ENCODE assay signal across 8 cellular contexts in genomic region chr11:57647960-57648776, GRCh38. TPM values are rescaled to one million over a fixed set of nuclear protein-coding genes. Genes with fewer than 3 reads are reported as not detected.
A peak's percentile ranks its signal among the peaks of the same experiment; 100 is the strongest.
DNase-seq lines count a peak whose midpoint lies in the region; ATAC-seq, FAIRE-seq and TF ChIP-seq lines count a peak whose summit lies in the region.

No MANE protein-coding gene starts in this region.

- H3K79me2 ChIP-seq in Karpas-422 (ENCODE audit: low read length) = no peaks in the 10 kb centered on the region

- no peak overlapping the region for H3K9ac ChIP-seq in Karpas-422 (ENCODE audit: low read length)

- no peaks in the 10 kb centered on the region for H3K9me3 ChIP-seq in Karpas-422 (ENCODE audit: low read length)

- TF ChIP-seq CTCF in coronary artery (IDR thresholded peaks at IDR 0.05) = no peak

- H3K36me3 ChIP-seq in Karpas-422 (ENCODE audit: insufficient read depth, low read length) = no peaks in the 10 kb centered on the region

- no peak overlapping the region for H3K4me2 ChIP-seq in Karpas-422 (ENCODE audit: low read depth, low read length, poor library complexity, severe bottlenecking)

- H3K27ac ChIP-seq in coronary artery (no peak overlapping the region), Karpas-422 (ENCODE audit: low read length) (no peak overlapping the region)

- no peak overlapping the region for H2AFZ ChIP-seq in Karpas-422 (ENCODE audit: low read length)

- no peaks in the 10 kb centered on the region for H4K20me1 ChIP-seq in Karpas-422 (ENCODE audit: insufficient read depth, low read depth, low read length)

- ATAC-seq in HG03097 (IDR thresholded peaks at IDR 0.05; ENCODE audit: low FRiP score, unreplicated experiment) = no peak

- peak; percentile 24 for DNase-seq in NCI-H69 (lab: John Stamatoyannopoulos, UW)
- DNase-seq in coronary artery (ENCODE audit: low spot score) = no peak
- DNase-seq in occipital lobe (lab: John Stamatoyannopoulos, UW) = peak; percentile 51
- no peak for DNase-seq in Karpas-422
- DNase-seq in GDM1 (lab: John Stamatoyannopoulos, UW) = no peak
- DNase-seq in activated CD4-positive, CD25-positive, alpha-beta regulatory T cell treated with anti-CD3 and anti-CD28 coated beads, Interleukin-2, amount 50 U/mL, for 72 hours = no peak

- H3K9me2 ChIP-seq in Karpas-422 (replicated peaks; ENCODE audit: insufficient read depth, low read length) = no peaks in the 10 kb centered on the region

- peaks cover 8% of the 10 kb centered on the region for H3K4me1 ChIP-seq in Karpas-422 (ENCODE audit: low read length)

- H3K4me3 ChIP-seq in coronary artery (peak overlapping the region; percentile 53), Karpas-422 (ENCODE audit: low read length) (no peak overlapping the region)

- no peaks in the 10 kb centered on the region; the same call in 1 of the 2 replicates for H3K27me3 ChIP-seq in Karpas-422 (ENCODE audit: low read length)

- peak; percentile 76 for FAIRE-seq in G401.6 (lab: Jason Lieb, UNC)

RNA-seq across cellular contexts. Expression of gene YPEL4, which starts 1.5 kb away (rescaled TPM):
- total RNA-seq in occipital lobe = 3.6 TPM
- total RNA-seq in Karpas-422 (2014; rRNA removed; shearing (Covaris generic); ENCODE audit: low replicate concordance) = not detected in 2 replicates

RNA-seq across cellular contexts. Expression of gene CLP1, which starts 9.4 kb away (rescaled TPM):
- total RNA-seq in occipital lobe = 15.1 TPM
- 16.9 and 22.4 TPM in 2 replicates for total RNA-seq in Karpas-422 (2014; rRNA removed; shearing (Covaris generic); ENCODE audit: low replicate concordance)

RNA-seq across cellular contexts. Expression of gene ZDHHC5, which starts 19.7 kb away (rescaled TPM):
- 18.6 TPM for total RNA-seq in occipital lobe
- 38.6 and 41.2 TPM in 2 replicates for total RNA-seq in Karpas-422 (2014; rRNA removed; shearing (Covaris generic); ENCODE audit: low replicate concordance)

RNA-seq across cellular contexts. Expression of gene SERPING1, which starts 50.7 kb away (rescaled TPM):
- total RNA-seq in occipital lobe = 9.0 TPM
- total RNA-seq in Karpas-422 (2014; rRNA removed; shearing (Covaris generic); ENCODE audit: low replicate concordance) = not detected in 2 replicates

Comparison
In these comparisons a context has a peak if more than half of its experiments do, and no peak if none do; other contexts are left out.
1. DNase-seq: peak in NCI-H69 (single experiment) and occipital lobe (single experiment); none in coronary artery (single experiment), Karpas-422 (single experiment), GDM1 (single experiment) and activated CD4-positive, CD25-positive, alpha-beta regulatory T cell treated with anti-CD3 and anti-CD28 coated beads, Interleukin-2, amount 50 U/mL, for 72 hours (single experiment).